ENCODE assay signal across 8 cellular contexts in genomic region chr7:114931656-114932011, GRCh38. TPM values are rescaled to one million over a fixed set of nuclear protein-coding genes. Genes with fewer than 3 reads are reported as not detected.
A peak's percentile ranks its signal among the peaks of the same experiment; 100 is the strongest.
DNase-seq lines count a peak whose midpoint lies in the region; ATAC-seq and TF ChIP-seq lines count a peak whose summit lies in the region.

No MANE protein-coding gene starts in this region.

- peak overlapping the region; percentile 63 for H3K4me3 Mint-ChIP-seq in activated naive CD4-positive, alpha-beta T cell treated with anti-CD3 and anti-CD28 coated beads for 36 hours

- H3K27me3 ChIP-seq in upper lobe of right lung: no peaks in the 10 kb centered on the region
- no peaks in the 10 kb centered on the region for H3K27me3 ChIP-seq in SJCRH30

- peaks cover 60% of the 10 kb centered on the region for H3K4me1 ChIP-seq in upper lobe of right lung
- peaks cover 15% of the 10 kb centered on the region for H3K4me1 ChIP-seq in SJCRH30

- no peaks in the 10 kb centered on the region for H3K27me3 Mint-ChIP-seq in activated naive CD4-positive, alpha-beta T cell treated with anti-CD3 and anti-CD28 coated beads for 36 hours (ENCODE audit: low read depth)

- no peaks in the 10 kb centered on the region for H3K9me3 Mint-ChIP-seq in activated naive CD4-positive, alpha-beta T cell treated with anti-CD3 and anti-CD28 coated beads for 36 hours

- ATAC-seq in HG03135 (IDR thresholded peaks at IDR 0.05; ENCODE audit: unreplicated experiment) (peak; percentile 70), upper lobe of right lung (no peak), Right ventricle myocardium inferior (no peak)

- H3K27ac ChIP-seq in upper lobe of right lung (peak overlapping the region; percentile 17), SJCRH30 (no peak overlapping the region)

- CTCF ChIA-PET in activated naive CD4-positive, alpha-beta T cell treated with anti-CD3 and anti-CD28 coated beads for 36 hours (lab: Charles Lee): interaction anchor here (0.8 to 1.6 kb wide), 2 partner anchors 16 to 66 kb away, joined by 3 read pairs; no protein-coding TSS in a partner anchor

- intact Hi-C loops in activated naive CD4-positive, alpha-beta T cell treated with anti-CD3 and anti-CD28 coated beads for 36 hours (cut with micrococcal nuclease): loop anchor here (1.0 to 5.0 kb wide), 10 partner anchors 8 to 849 kb away; no protein-coding TSS in a partner anchor
- intact Hi-C loops in upper lobe of right lung (cut with DNase I) (no loop called here), Right ventricle myocardium inferior (cut with DNase I) (no loop called here)

- H3K4me3 ChIP-seq in upper lobe of right lung (no peak overlapping the region), SJCRH30 (no peak overlapping the region)

- peaks cover 4% of the 10 kb centered on the region for H3K36me3 Mint-ChIP-seq in activated naive CD4-positive, alpha-beta T cell treated with anti-CD3 and anti-CD28 coated beads for 36 hours (ENCODE audit: low read depth)

- peak; percentile 45 for DNase-seq in stimulated activated CD4-positive, alpha-beta T cell treated with anti-CD3 and anti-CD28 coated beads, Interleukin-1b, Interleukin-23, amount 100 ng/mL, for 48 hours
- DNase-seq in stimulated activated CD4-positive, alpha-beta T cell treated with anti-CD3 and anti-CD28 coated beads, Interleukin-2, amount 100 ng/mL, for 48 hours: no peak
- peak; percentile 56 for DNase-seq in activated naive CD4-positive, alpha-beta T cell treated with anti-CD3 and anti-CD28 coated beads for 36 hours
- no peak for DNase-seq in upper lobe of right lung
- no peak for DNase-seq in SJCRH30
- no peak for DNase-seq in Right ventricle myocardium inferior (ENCODE audit: missing footprints)
- no peak for DNase-seq in NCI-H1694 (lab: John Stamatoyannopoulos, UW)

- TF ChIP-seq CTCF in upper lobe of right lung (IDR thresholded peaks at IDR 0.05): no peak

- H3K9me3 ChIP-seq in upper lobe of right lung (no peaks in the 10 kb centered on the region), SJCRH30 (replicated peaks) (0 out of 2 replicates have a peak, but pooled peaks cover 3% of the 10 kb centered on the region)

- H3K27ac Mint-ChIP-seq in activated naive CD4-positive, alpha-beta T cell treated with anti-CD3 and anti-CD28 coated beads for 36 hours: no peak overlapping the region

- H3K4me1 Mint-ChIP-seq in activated naive CD4-positive, alpha-beta T cell treated with anti-CD3 and anti-CD28 coated beads for 36 hours (ENCODE audit: low read depth): peaks cover 59% of the 10 kb centered on the region

- no peaks in the 10 kb centered on the region for H3K36me3 ChIP-seq in upper lobe of right lung
- H3K36me3 ChIP-seq in SJCRH30: peaks cover 16% of the 10 kb centered on the region

RNA-seq across cellular contexts. Expression of gene MDFIC, which starts 9.7 kb away (rescaled TPM):
- total RNA-seq in activated naive CD4-positive, alpha-beta T cell treated with anti-CD3 and anti-CD28 coated beads for 36 hours: 10 to 100 TPM; 79.4 to 93.1 TPM
- 39.0 TPM for total RNA-seq in upper lobe of right lung
- total RNA-seq in SJCRH30 (2014; rRNA removed; shearing (Covaris generic)): 64.9 and 72.3 TPM in 2 replicates
- total RNA-seq in Right ventricle myocardium inferior: 18.3 TPM

Comparison
In these comparisons a context has a peak if more than half of its experiments do, and no peak if none do; other contexts are left out.
1. DNase-seq: peak in stimulated activated CD4-positive, alpha-beta T cell treated with anti-CD3 and anti-CD28 coated beads, Interleukin-1b, Interleukin-23, amount 100 ng/mL, for 48 hours (single experiment) and activated naive CD4-positive, alpha-beta T cell treated with anti-CD3 and anti-CD28 coated beads for 36 hours (single experiment); none in stimulated activated CD4-positive, alpha-beta T cell treated with anti-CD3 and anti-CD28 coated beads, Interleukin-2, amount 100 ng/mL, for 48 hours (0 of 2), upper lobe of right lung (single experiment), SJCRH30 (0 of 2), Right ventricle myocardium inferior (single experiment) and NCI-H1694 (single experiment).